Comparison of ENCODE assay signal across 2 cellular contexts in the genomic region with DNA sequence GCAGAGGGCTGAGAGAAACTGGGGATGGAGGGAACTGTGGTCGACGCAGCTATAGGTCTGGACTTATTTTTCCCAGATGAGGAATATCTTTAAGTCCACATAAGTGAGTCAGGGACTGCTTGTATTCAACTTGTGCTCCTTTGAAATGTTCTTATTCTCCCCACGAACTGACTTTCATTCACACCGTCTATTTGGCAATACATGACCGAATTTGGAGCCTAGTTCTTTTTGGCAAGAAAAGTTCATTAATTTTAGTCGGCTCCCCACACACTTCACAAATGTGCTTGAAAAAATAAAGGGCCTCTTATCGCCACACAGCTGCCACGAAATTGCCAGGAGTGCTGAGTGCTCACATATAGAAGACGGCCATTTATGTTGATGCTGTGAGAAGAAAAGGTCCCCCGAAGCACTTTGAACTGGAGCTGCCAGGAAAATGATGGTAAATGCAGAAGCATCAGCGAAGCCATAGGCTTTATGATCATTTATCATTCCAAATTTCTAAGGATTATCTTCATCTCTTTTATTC.
TF ChIP-seq lines count a peak whose summit lies in the region.

No MANE protein-coding gene starts in this region.

TF ChIP-seq in IMR-90, 13 proteins besides CTCF, POLR2A, EP300 and RAD21:
- no peak for TF ChIP-seq BHLHE40 (IDR thresholded peaks at IDR 0.05; ENCODE audit: low read depth, low read length)

TF ChIP-seq in K562, 482 proteins besides CTCF, POLR2A, EP300 and RAD21:
- TF ChIP-seq POLR3G (IDR thresholded peaks at IDR 0.05; ENCODE audit: extremely low read depth, insufficient read length, insufficient replicate concordance) (peak; percentile 10), NR4A1 (CRISPR knock-in tag; IDR thresholded peaks at IDR 0.05) (no peak), NR4A1 (tag; IDR thresholded peaks at IDR 0.05) (no peak), ARID2 (IDR thresholded peaks at IDR 0.05) (no peak)
